ENCODE assay signal across 16 cellular contexts in the genomic region with DNA sequence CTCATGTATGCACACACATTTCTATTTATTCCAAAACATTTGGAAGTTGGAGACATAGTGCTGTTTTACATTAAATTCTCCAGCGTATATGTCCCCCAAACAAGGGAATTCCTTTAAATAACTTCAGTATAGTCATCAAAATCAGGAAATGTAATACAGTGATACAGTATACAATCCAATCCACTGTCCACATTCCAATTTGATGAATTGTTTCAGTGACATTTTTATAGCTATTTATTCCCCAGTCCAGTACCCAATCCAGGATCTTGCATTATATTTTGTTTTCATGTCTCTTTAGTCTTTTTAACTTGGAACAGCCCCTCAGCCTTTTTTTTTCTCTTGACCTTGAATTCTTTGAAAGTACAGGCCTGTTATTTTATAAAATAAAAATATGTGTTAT.
"Had no signal": no experiment of that assay in that cellular context is flagged by ENCODE, and none has a peak within 500 bp of the region (broad histone marks: within the 10 kb centered on the region; RNA-seq: fewer than 3 reads in every experiment).

No MANE protein-coding gene starts in this region.

- H3K36me3 ChIP-seq: ascending aorta, upper lobe of right lung had no signal

- H3K9me3 ChIP-seq: ascending aorta, upper lobe of right lung had no signal

- DNase-seq: activated CD4-positive, alpha-beta memory T cell treated with anti-CD3 and anti-CD28 coated beads for 36 hours; activated gamma-delta T cell treated with Interleukin-2 at 50 U/mL for 16 hours; activated naive CD8-positive, alpha-beta T cell treated with anti-CD3 and anti-CD28 coated beads, Interleukin-2, amount 10 ng/mL, durations not matched to agents 7 days and 5 days; activated T-cell treated with anti-CD3 and anti-CD28 coated beads, Interleukin-2, amount 50 U/mL, for 72 hours; immature natural killer cell; left colon; occipital lobe; stimulated activated CD4-positive, alpha-beta T cell treated with anti-CD3 and anti-CD28 coated beads, Interleukin-4, amount 100 ng/mL, for 1 hour; stimulated activated CD8-positive, alpha-beta memory T cell treated with anti-CD3 and anti-CD28 coated beads, Interleukin-4, amount 100 ng/mL, for 48 hours; stimulated activated naive CD8-positive, alpha-beta T cell treated with anti-CD3 and anti-CD28 coated beads, Interleukin-15, Interleukin-2, amounts not matched to agents 100 U/mL and 50 U/mL, for 24 hours; T-cell; T1000; upper lobe of right lung had no signal

- H3K4me1 ChIP-seq: ascending aorta, upper lobe of right lung had no signal

- ATAC-seq: activated T-cell treated with anti-CD3 and anti-CD28 coated beads, Interleukin-2, amount 50 U/mL, for 72 hours; left colon; natural killer cell treated with Interleukin-12 subunit alpha and Interleukin-12 subunit beta and Interleukin-15 and Interleukin-18, amount 100 ng/mL, for 72 hours; stimulated activated naive CD8-positive, alpha-beta T cell treated with anti-CD3 and anti-CD28 coated beads, Interleukin-15, Interleukin-2, amounts not matched to agents 100 U/mL and 50 U/mL, for 24 hours; T-cell; upper lobe of right lung had no signal

- H3K27me3 ChIP-seq: ascending aorta had no signal

- H3K4me3 ChIP-seq: ascending aorta, upper lobe of right lung had no signal

- H3K27ac ChIP-seq: ascending aorta, upper lobe of right lung, VCaP had no signal
